1 cellular context compared by ENCODE assay signal in genomic region chr6:11204987-11205386, GRCh38.
TF ChIP-seq lines count a peak whose summit lies in the region.

No MANE protein-coding gene starts in this region.

TF ChIP-seq in HepG2, 621 proteins besides CTCF, POLR2A, EP300 and RAD21:
- no peak for TF ChIP-seq ZNF431 (CRISPR knock-in tag; IDR thresholded peaks at IDR 0.05; ENCODE audit: borderline replicate concordance, low read depth)
- TF ChIP-seq ZNF605 (CRISPR knock-in tag; IDR thresholded peaks at IDR 0.05): 0 out of 2 replicates have a peak, but pooled peaks have one; percentile 18
- TF ChIP-seq FOXP4 (CRISPR knock-in tag; IDR thresholded peaks at IDR 0.05): no peak
- TF ChIP-seq STAG1 (CRISPR knock-in tag; IDR thresholded peaks at IDR 0.05): no peak
- TF ChIP-seq HDAC6 (IDR thresholded peaks at IDR 0.05; ENCODE audit: low read depth, low read length): no peak
- TF ChIP-seq ZNF280D (CRISPR knock-in tag; IDR thresholded peaks at IDR 0.05): 0 out of 2 replicates have a peak, but pooled peaks have one; percentile 27
- 0 out of 2 replicates have a peak, but pooled peaks have one; percentile 30 for TF ChIP-seq ZNF614 (CRISPR knock-in tag; IDR thresholded peaks at IDR 0.05; ENCODE audit: borderline replicate concordance)
- 0 out of 2 replicates have a peak, but pooled peaks have one; percentile 13 for TF ChIP-seq POLR2G (IDR thresholded peaks at IDR 0.05; ENCODE audit: low read depth, low read length)
- TF ChIP-seq GABPA (IDR thresholded peaks at IDR 0.05; ENCODE audit: low read depth, low read length): no peak
- TF ChIP-seq GABPA (CRISPR knock-in tag; IDR thresholded peaks at IDR 0.05; ENCODE audit: low read depth): 0 out of 2 replicates have a peak, but pooled peaks have one; percentile 11
- 0 out of 2 replicates have a peak, but pooled peaks have one; percentile 61 for TF ChIP-seq SSRP1 (CRISPR knock-in tag; IDR thresholded peaks at IDR 0.05)
- 0 out of 2 replicates have a peak, but pooled peaks have one; percentile 9 for TF ChIP-seq SNAPC2 (CRISPR knock-in tag; IDR thresholded peaks at IDR 0.05)
- peak; percentile 75 for TF ChIP-seq RBM22 (optimal IDR thresholded peaks at IDR 0.05; ENCODE audit: low read length)
- 0 out of 2 replicates have a peak, but pooled peaks have one; percentile 27 for TF ChIP-seq ZC3H13 (CRISPR knock-in tag; IDR thresholded peaks at IDR 0.05)
